ENCODE assay signal across 27 cellular contexts in genomic region chrX:18753603-18754002, GRCh38. TPM values are rescaled to one million over a fixed set of nuclear protein-coding genes. Genes with fewer than 3 reads are reported as not detected.
"Had no signal": no experiment of that assay in that cellular context is flagged by ENCODE, and none has a peak within 500 bp of the region (broad histone marks: within the 10 kb centered on the region; RNA-seq: fewer than 3 reads in every experiment).

No MANE protein-coding gene starts in this region.

- H3K36me3 Mint-ChIP-seq: activated naive CD8-positive, alpha-beta T cell treated with anti-CD3 and anti-CD28 coated beads, Interleukin-2, amount 10 ng/mL, durations not matched to agents 7 days and 5 days; natural killer cell; type B pancreatic cell; WTC11 had no signal

- H3K9me3 ChIP-seq: gastrocnemius medialis, thoracic aorta, vagina had no signal

- DNase-seq: activated CD4-positive, alpha-beta T cell treated with anti-CD3 and anti-CD28 coated beads for 36 hours; activated CD4-positive, alpha-beta T cell treated with anti-CD3 and anti-CD28 coated beads, Interleukin-2, amount 50 U/mL, for 4 hours; activated CD8-positive, alpha-beta memory T cell treated with anti-CD3 and anti-CD28 coated beads, Interleukin-2, amount 50 U/mL, for 48 hours; activated effector memory CD4-positive, alpha-beta T cell treated with Interleukin-2 at 50 U/mL for 16 hours; activated naive CD4-positive, alpha-beta T cell treated with anti-CD3 and anti-CD28 coated beads for 36 hours; activated naive CD8-positive, alpha-beta T cell treated with anti-CD3 and anti-CD28 coated beads, Interleukin-2, amount 10 ng/mL, durations not matched to agents 7 days and 5 days; activated T-cell treated with anti-CD3 and anti-CD28 coated beads, Interleukin-2, amount 50 U/mL, for 4 hours; amygdala; effector CD4-positive, alpha-beta T cell; erythroblast; gastrocnemius medialis; hippocampal formation; midbrain; natural killer cell; retina; spleen; stimulated activated CD4-positive, alpha-beta T cell treated with anti-CD3 and anti-CD28 coated beads, Interleukin-4, amount 100 ng/mL, for 24 hours; stimulated activated naive CD4-positive, alpha-beta T cell treated with Interleukin-2 at 50 U/mL for 16 hours; T-helper 9 cell had no signal

- H3K36me3 ChIP-seq: gastrocnemius medialis, spleen, thoracic aorta, vagina had no signal

- H3K4me1 Mint-ChIP-seq: activated CD4-positive, alpha-beta T cell treated with anti-CD3 and anti-CD28 coated beads for 36 hours; activated naive CD8-positive, alpha-beta T cell treated with anti-CD3 and anti-CD28 coated beads, Interleukin-2, amount 10 ng/mL, durations not matched to agents 7 days and 5 days; natural killer cell had no signal

- H3K4me3 ChIP-seq: gastrocnemius medialis, spleen, thoracic aorta, vagina had no signal

- ATAC-seq: activated CD4-positive, alpha-beta T cell treated with anti-CD3 and anti-CD28 coated beads for 36 hours; activated T-cell treated with anti-CD3 and anti-CD28 coated beads, Interleukin-2, amount 50 U/mL, for 4 hours; gastrocnemius medialis; natural killer cell; WTC11 had no signal

- H3K27me3 Mint-ChIP-seq: activated CD4-positive, alpha-beta T cell treated with anti-CD3 and anti-CD28 coated beads for 36 hours; activated naive CD8-positive, alpha-beta T cell treated with anti-CD3 and anti-CD28 coated beads, Interleukin-2, amount 10 ng/mL, durations not matched to agents 7 days and 5 days; dendritic cell treated with granulocyte-macrophage colony-stimulating factor and Interleukin-4, amounts not matched to agents 40 ng/mL and 50 ng/mL, for 4 days; progenitor cell of endocrine pancreas; type B pancreatic cell had no signal

- H3K9me3 Mint-ChIP-seq: activated naive CD4-positive, alpha-beta T cell treated with anti-CD3 and anti-CD28 coated beads for 36 hours; activated naive CD8-positive, alpha-beta T cell treated with anti-CD3 and anti-CD28 coated beads, Interleukin-2, amount 10 ng/mL, durations not matched to agents 7 days and 5 days; activated T-cell treated with anti-CD3 and anti-CD28 coated beads, Interleukin-2, amount 50 U/mL, for 4 hours; dendritic cell treated with granulocyte-macrophage colony-stimulating factor and Interleukin-4, amounts not matched to agents 40 ng/mL and 50 ng/mL, for 4 days; type B pancreatic cell had no signal

- H3K4me3 Mint-ChIP-seq: activated CD4-positive, alpha-beta T cell treated with anti-CD3 and anti-CD28 coated beads for 36 hours; activated naive CD4-positive, alpha-beta T cell treated with anti-CD3 and anti-CD28 coated beads for 36 hours; activated naive CD8-positive, alpha-beta T cell treated with anti-CD3 and anti-CD28 coated beads, Interleukin-2, amount 10 ng/mL, durations not matched to agents 7 days and 5 days; activated T-cell treated with anti-CD3 and anti-CD28 coated beads, Interleukin-2, amount 50 U/mL, for 4 hours; dendritic cell treated with granulocyte-macrophage colony-stimulating factor and Interleukin-4, amounts not matched to agents 40 ng/mL and 50 ng/mL, for 4 days; natural killer cell; type B pancreatic cell; WTC11 had no signal

- H3K4me1 ChIP-seq: gastrocnemius medialis, spleen, vagina had no signal

- H3K27ac Mint-ChIP-seq: activated CD4-positive, alpha-beta T cell treated with anti-CD3 and anti-CD28 coated beads for 36 hours; activated naive CD4-positive, alpha-beta T cell treated with anti-CD3 and anti-CD28 coated beads for 36 hours; activated naive CD8-positive, alpha-beta T cell treated with anti-CD3 and anti-CD28 coated beads, Interleukin-2, amount 10 ng/mL, durations not matched to agents 7 days and 5 days; dendritic cell treated with granulocyte-macrophage colony-stimulating factor and Interleukin-4, amounts not matched to agents 40 ng/mL and 50 ng/mL, for 4 days; natural killer cell; progenitor cell of endocrine pancreas; type B pancreatic cell; WTC11 had no signal

- H3K27ac ChIP-seq: gastrocnemius medialis, spleen, thoracic aorta, vagina had no signal

- H3K27me3 ChIP-seq: gastrocnemius medialis, vagina had no signal

RNA-seq across cellular contexts. Expression of gene PPEF1, which starts 46.2 kb away (rescaled TPM):
- total RNA-seq: activated CD8-positive, alpha-beta memory T cell treated with anti-CD3 and anti-CD28 coated beads for 36 hours; activated naive CD8-positive, alpha-beta T cell treated with anti-CD3 and anti-CD28 coated beads, Interleukin-2, amount 10 ng/mL, durations not matched to agents 7 days and 5 days; thoracic aorta; vagina had no signal
- polyA plus RNA-seq: liver had no signal
